15 cellular contexts compared by ENCODE assay signal in the genomic region with DNA sequence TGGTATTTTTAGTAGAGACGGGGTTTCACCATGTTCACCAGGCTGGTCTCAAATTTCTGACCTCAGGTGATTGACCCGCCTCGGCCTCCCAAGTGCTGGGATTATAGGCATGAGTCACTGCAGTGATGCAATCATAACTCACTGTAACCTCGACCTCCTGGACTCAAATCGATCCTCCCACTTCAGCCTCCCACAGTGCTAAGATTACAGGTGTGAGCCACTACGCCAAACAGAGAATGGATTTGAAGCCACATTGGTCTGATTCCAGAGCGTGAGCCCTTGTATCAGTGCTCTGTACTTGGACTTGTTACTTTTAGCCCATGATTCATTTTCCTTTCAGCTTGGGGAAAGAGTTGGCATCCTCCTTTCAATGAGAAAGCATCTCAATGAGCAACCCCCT. TPM values are rescaled to one million over a fixed set of nuclear protein-coding genes. Genes with fewer than 3 reads are reported as not detected.
DNase-seq lines count a peak whose midpoint lies in the region; ATAC-seq and TF ChIP-seq lines count a peak whose summit lies in the region.
"Had no signal": no experiment of that assay in that cellular context is flagged by ENCODE, and none has a peak within 500 bp of the region (broad histone marks: within the 10 kb centered on the region; RNA-seq: fewer than 3 reads in every experiment).

No MANE protein-coding gene starts in this region.

- CTCF ChIA-PET in HEK293T (lab: Yijun Ruan, JAX) = no interaction called here

- intact Hi-C loops in left colon (cut with DNase I, micrococcal nuclease) = loop anchor here in 1 of 2 donors (5.0 kb wide), 1 partner anchor 325 kb away; no protein-coding TSS in a partner anchor

- peak; percentile 84 for ATAC-seq in left colon
- ATAC-seq: GM12878, left lung, upper lobe of right lung had no signal

- peak; percentile 8 for DNase-seq in NCI-H146 (lab: John Stamatoyannopoulos, UW)
- no peak for DNase-seq in NCI-H146 treated with DMSO at 0.1 percent for 48 hours (lab: John Stamatoyannopoulos, UW; ENCODE audit: unreplicated experiment)
- DNase-seq in HEK293T (ENCODE audit: extremely low spot score) = no peak
- peak; percentile 19 for DNase-seq in T1000 (lab: John Stamatoyannopoulos, UW)
- no peak for DNase-seq in left colon
- no peak for DNase-seq in GM13976 (ENCODE audit: low spot score)
- DNase-seq in stimulated activated naive CD4-positive, alpha-beta T cell treated with Interleukin-2 at 50 U/mL for 16 hours (lab: John Stamatoyannopoulos, UW) = no peak
- no peak for DNase-seq in Ammon's horn (ENCODE audit: low spot score)
- DNase-seq: DMS 273 treated with DMSO at 0.1 percent for 48 hours, endodermal cell, left lung, NCI-H2107 had no signal

- TF ChIP-seq CTCF in GM13976 (IDR thresholded peaks at IDR 0.05; ENCODE audit: borderline replicate concordance, control extremely low read depth, extremely low read depth, insufficient read depth, missing control alignments) = no peak

- POLR2A ChIA-PET in HEK293T (lab: Yijun Ruan, JAX) = no interaction called here

- in situ Hi-C loops in GM13976 (cut with MboI; ENCODE audit: low sequenced_read_pairs, unreplicated experiment) = no loop called here

TF ChIP-seq in HEK293T, 16 proteins besides CTCF, POLR2A, EP300 and RAD21:
- TF ChIP-seq SUZ12 (IDR thresholded peaks at IDR 0.05) (no peak), FOXK2 (IDR thresholded peaks at IDR 0.05) (no peak)
- TF ChIP-seq, protein P1, sequence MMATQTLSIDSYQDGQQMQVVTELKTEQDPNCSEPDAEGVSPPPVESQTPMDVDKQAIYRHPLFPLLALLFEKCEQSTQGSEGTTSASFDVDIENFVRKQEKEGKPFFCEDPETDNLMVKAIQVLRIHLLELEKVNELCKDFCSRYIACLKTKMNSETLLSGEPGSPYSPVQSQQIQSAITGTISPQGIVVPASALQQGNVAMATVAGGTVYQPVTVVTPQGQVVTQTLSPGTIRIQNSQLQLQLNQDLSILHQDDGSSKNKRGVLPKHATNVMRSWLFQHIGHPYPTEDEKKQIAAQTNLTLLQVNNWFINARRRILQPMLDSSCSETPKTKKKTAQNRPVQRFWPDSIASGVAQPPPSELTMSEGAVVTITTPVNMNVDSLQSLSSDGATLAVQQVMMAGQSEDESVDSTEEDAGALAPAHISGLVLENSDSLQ (IDR thresholded peaks at IDR 0.05) = peak; percentile 20; the same call in 1 of the 2 replicates
TF ChIP-seq in HEK293T: peak in this region for 1.

RNA-seq across cellular contexts. Expression of gene ZNF683, which starts 14.9 kb away (rescaled TPM):
- not detected for total RNA-seq in left colon
- total RNA-seq: A673, endodermal cell, GM12878 had no signal

RNA-seq across cellular contexts. Expression of gene LIN28A, which starts 23.2 kb away (rescaled TPM):
- total RNA-seq in left colon = not detected
- total RNA-seq: left lung, upper lobe of right lung had no signal

RNA-seq across cellular contexts. Expression of gene CRYBG2, which starts 33.5 kb away (rescaled TPM):
- 10 to 100 TPM; 21.5 to 69.3 TPM for total RNA-seq in left colon
- total RNA-seq: A673 had no signal

RNA-seq across cellular contexts. Expression of gene DHDDS, which starts 44.7 kb away (rescaled TPM):
- 100 to 1,000 TPM; 124 to 126 TPM for total RNA-seq in left colon

Comparison
In these comparisons a context has a peak if more than half of its experiments do, and no peak if none do; other contexts are left out.
1. DNase-seq: peak in NCI-H146 (single experiment) and T1000 (single experiment); none in NCI-H146 treated with DMSO at 0.1 percent for 48 hours (single experiment), HEK293T (single experiment), left colon (0 of 2), GM13976 (single experiment), stimulated activated naive CD4-positive, alpha-beta T cell treated with Interleukin-2 at 50 U/mL for 16 hours (single experiment) and Ammon's horn (single experiment).